37 cellular contexts compared by ENCODE assay signal in the genomic region with DNA sequence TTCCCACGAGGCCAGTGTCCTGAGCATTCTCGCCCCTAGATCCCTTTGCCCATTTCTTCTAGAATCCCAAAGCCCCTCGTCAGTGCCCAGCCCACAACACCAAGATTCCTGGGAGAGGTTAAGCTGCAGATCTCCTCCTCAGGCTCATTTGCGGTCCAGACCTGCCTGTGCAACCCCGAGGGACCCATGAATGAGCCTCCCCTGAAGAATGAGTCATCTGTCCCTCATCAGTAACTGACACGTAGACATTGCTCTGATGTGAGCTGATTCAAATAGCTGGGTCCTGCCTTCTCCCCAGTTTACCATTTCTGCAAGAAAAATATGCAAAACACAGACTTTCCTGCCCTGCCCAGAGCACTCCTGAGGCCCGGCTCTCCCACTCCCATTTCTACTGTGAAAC.
"Had no signal": no experiment of that assay in that cellular context is flagged by ENCODE, and none has a peak within 500 bp of the region (broad histone marks: within the 10 kb centered on the region; RNA-seq: fewer than 3 reads in every experiment).

No MANE protein-coding gene starts in this region.

- H3K4me1 Mint-ChIP-seq: activated B cell treated with CpG ODN at 0.5 μM for 24 hours; activated CD4-positive, alpha-beta T cell treated with anti-CD3 and anti-CD28 coated beads, Interleukin-2, amount 10 ng/mL, durations not matched to agents 24 days and 14 days; activated naive CD4-positive, alpha-beta T cell treated with anti-CD3 and anti-CD28 coated beads, Interleukin-2, amount 10 ng/mL, durations not matched to agents 7 days and 5 days; activated naive CD4-positive, alpha-beta T cell treated with anti-CD3 and anti-CD28 coated beads, Interleukin-2, amount 50 U/mL, for 24 hours; activated naive CD8-positive, alpha-beta T cell treated with anti-CD3 and anti-CD28 coated beads, Interleukin-2, amount 10 ng/mL, durations not matched to agents 7 days and 5 days; activated naive CD8-positive, alpha-beta T cell treated with anti-CD3 and anti-CD28 coated beads, Interleukin-2, amount 50 U/mL, for 24 hours; activated T-helper 17 cell treated with anti-CD3 and anti-CD28 coated beads, Interleukin-2, amount 50 U/mL, for 72 hours; brain; central memory CD8-positive, alpha-beta T cell had no signal

- H3K36me3 Mint-ChIP-seq: activated CD4-positive, alpha-beta memory T cell treated with anti-CD3 and anti-CD28 coated beads for 36 hours; activated naive CD4-positive, alpha-beta T cell treated with anti-CD3 and anti-CD28 coated beads, Interleukin-2, amount 10 ng/mL, durations not matched to agents 7 days and 5 days; activated naive CD4-positive, alpha-beta T cell treated with anti-CD3 and anti-CD28 coated beads, Interleukin-2, amount 50 U/mL, for 24 hours; activated naive CD8-positive, alpha-beta T cell; activated naive CD8-positive, alpha-beta T cell treated with anti-CD3 and anti-CD28 coated beads, Interleukin-2, amount 10 ng/mL, durations not matched to agents 7 days and 5 days; brain had no signal

- ATAC-seq: activated CD8-positive, alpha-beta T cell treated with anti-CD3 and anti-CD28 coated beads for 36 hours; activated naive CD8-positive, alpha-beta T cell treated with anti-CD3 and anti-CD28 coated beads, Interleukin-2, amount 50 U/mL, for 24 hours; activated T-cell treated with anti-CD3 and anti-CD28 coated beads, Interleukin-2, amount 50 U/mL, for 4 hours; activated T-cell treated with anti-CD3 and anti-CD28 coated beads, Interleukin-2, amount 50 U/mL, for 72 hours; activated T-helper 17 cell treated with anti-CD3 and anti-CD28 coated beads, Interleukin-2, amount 50 U/mL, for 72 hours had no signal

- H3K4me1 ChIP-seq: ascending aorta had no signal

- FAIRE-seq: bronchial epithelial cell, TTC549 had no signal

- H3K27ac ChIP-seq: ascending aorta, cardiac muscle cell, VCaP had no signal

- H3K4me3 ChIP-seq: ascending aorta, cardiac muscle cell had no signal

- H3K27me3 Mint-ChIP-seq: activated B cell treated with CpG ODN at 0.5 μM for 24 hours; activated CD4-positive, alpha-beta memory T cell treated with anti-CD3 and anti-CD28 coated beads for 36 hours; activated CD4-positive, alpha-beta T cell treated with anti-CD3 and anti-CD28 coated beads, Interleukin-2, amount 10 ng/mL, durations not matched to agents 24 days and 14 days; activated CD8-positive, alpha-beta T cell treated with anti-CD3 and anti-CD28 coated beads for 36 hours; activated naive CD4-positive, alpha-beta T cell treated with anti-CD3 and anti-CD28 coated beads, Interleukin-2, amount 10 ng/mL, durations not matched to agents 7 days and 5 days; activated naive CD8-positive, alpha-beta T cell treated with anti-CD3 and anti-CD28 coated beads, Interleukin-2, amount 10 ng/mL, durations not matched to agents 7 days and 5 days; activated naive CD8-positive, alpha-beta T cell treated with anti-CD3 and anti-CD28 coated beads, Interleukin-2, amount 50 U/mL, for 24 hours; brain; central memory CD8-positive, alpha-beta T cell had no signal

- H3K27me3 ChIP-seq: ascending aorta, cardiac muscle cell had no signal

- H3K27ac Mint-ChIP-seq: activated B cell treated with CpG ODN at 0.5 μM for 24 hours; activated CD4-positive, alpha-beta memory T cell treated with anti-CD3 and anti-CD28 coated beads for 36 hours; activated CD4-positive, alpha-beta T cell treated with anti-CD3 and anti-CD28 coated beads, Interleukin-2, amount 10 ng/mL, durations not matched to agents 24 days and 14 days; activated CD8-positive, alpha-beta T cell treated with anti-CD3 and anti-CD28 coated beads for 36 hours; activated naive CD4-positive, alpha-beta T cell treated with anti-CD3 and anti-CD28 coated beads, Interleukin-2, amount 10 ng/mL, durations not matched to agents 7 days and 5 days; activated naive CD4-positive, alpha-beta T cell treated with anti-CD3 and anti-CD28 coated beads, Interleukin-2, amount 50 U/mL, for 24 hours; activated naive CD8-positive, alpha-beta T cell; activated naive CD8-positive, alpha-beta T cell treated with anti-CD3 and anti-CD28 coated beads, Interleukin-2, amount 10 ng/mL, durations not matched to agents 7 days and 5 days; activated naive CD8-positive, alpha-beta T cell treated with anti-CD3 and anti-CD28 coated beads, Interleukin-2, amount 50 U/mL, for 24 hours; activated T-cell treated with anti-CD3 and anti-CD28 coated beads, Interleukin-2, amount 50 U/mL, for 72 hours; activated T-helper 1 cell treated with anti-CD3 and anti-CD28 coated beads, Interleukin-12 subunit alpha, Interleukin-12 subunit beta, Interleukin-2, Interleukin-4 antibody, amounts not matched to agents 30 ng/mL and 10 ng/mL and 1 ng/mL, durations not matched to agents 14 hours and 24 hours and 36 hours; activated T-helper 17 cell treated with anti-CD3 and anti-CD28 coated beads, Interleukin-2, amount 50 U/mL, for 72 hours; brain; T-helper 1 cell treated with Interleukin-12 subunit alpha and Interleukin-12 subunit beta and Interleukin-4 antibody, amounts not matched to agents 30 μg/mL and 1 μg/mL, for 36 hours; T-helper 2 cell treated with Interferon-gamma antibody and Interleukin-4, amounts not matched to agents 5 μg/mL and 100 μg/mL, for 36 hours had no signal

- H3K36me3 ChIP-seq: ascending aorta, cardiac muscle cell had no signal

- DNase-seq: activated B cell treated with CpG ODN at 0.5 μM for 24 hours; activated CD4-positive, alpha-beta memory T cell treated with anti-CD3 and anti-CD28 coated beads for 36 hours; activated CD4-positive, alpha-beta T cell treated with anti-CD3 and anti-CD28 coated beads for 4 hours; activated CD4-positive, alpha-beta T cell treated with anti-CD3 and anti-CD28 coated beads, Interleukin-2, amount 10 ng/mL, durations not matched to agents 24 days and 14 days; activated CD4-positive, alpha-beta T cell treated with anti-CD3 and anti-CD28 coated beads, Interleukin-2, amount 50 U/mL, for 1 hour; activated CD4-positive, alpha-beta T cell treated with anti-CD3 and anti-CD28 coated beads, Interleukin-2, amount 50 U/mL, for 4 hours; activated CD4-positive, CD25-positive, alpha-beta regulatory T cell treated with anti-CD3 and anti-CD28 coated beads, Interleukin-2, amount 50 U/mL, for 72 hours; activated CD8-positive, alpha-beta memory T cell treated with anti-CD3 and anti-CD28 coated beads, Interleukin-2, amount 50 U/mL, for 4 hours; activated CD8-positive, alpha-beta T cell treated with anti-CD3 and anti-CD28 coated beads for 36 hours; activated gamma-delta T cell; activated naive CD4-positive, alpha-beta T cell treated with anti-CD3 and anti-CD28 coated beads, Interleukin-2, amount 10 ng/mL, durations not matched to agents 7 days and 5 days; activated naive CD4-positive, alpha-beta T cell treated with Interleukin-2 at 50 U/mL for 16 hours; activated naive CD8-positive, alpha-beta T cell treated with anti-CD3 and anti-CD28 coated beads, Interleukin-2, amount 10 ng/mL, durations not matched to agents 7 days and 5 days; activated naive CD8-positive, alpha-beta T cell treated with anti-CD3 and anti-CD28 coated beads, Interleukin-2, amount 50 U/mL, for 24 hours; activated T-cell treated with anti-CD3 and anti-CD28 coated beads for 4 hours; activated T-cell treated with anti-CD3 and anti-CD28 coated beads, Interleukin-2, amount 50 U/mL, for 1 hour; activated T-cell treated with anti-CD3 and anti-CD28 coated beads, Interleukin-2, amount 50 U/mL, for 4 hours; activated T-cell treated with anti-CD3 and anti-CD28 coated beads, Interleukin-2, amount 50 U/mL, for 72 hours; amygdala; anterior cingulate cortex; caudate nucleus; cerebellar nuclear complex; T-helper 2 cell; T-helper 9 cell had no signal

- H3K9me3 ChIP-seq: ascending aorta had no signal

- H3K4me3 Mint-ChIP-seq: activated B cell treated with CpG ODN at 0.5 μM for 24 hours; activated CD4-positive, alpha-beta memory T cell treated with anti-CD3 and anti-CD28 coated beads for 36 hours; activated CD4-positive, alpha-beta T cell treated with anti-CD3 and anti-CD28 coated beads, Interleukin-2, amount 10 ng/mL, durations not matched to agents 24 days and 14 days; activated CD8-positive, alpha-beta T cell treated with anti-CD3 and anti-CD28 coated beads for 36 hours; activated naive CD4-positive, alpha-beta T cell treated with anti-CD3 and anti-CD28 coated beads, Interleukin-2, amount 10 ng/mL, durations not matched to agents 7 days and 5 days; activated naive CD4-positive, alpha-beta T cell treated with anti-CD3 and anti-CD28 coated beads, Interleukin-2, amount 50 U/mL, for 24 hours; activated naive CD8-positive, alpha-beta T cell; activated naive CD8-positive, alpha-beta T cell treated with anti-CD3 and anti-CD28 coated beads, Interleukin-2, amount 10 ng/mL, durations not matched to agents 7 days and 5 days; activated naive CD8-positive, alpha-beta T cell treated with anti-CD3 and anti-CD28 coated beads, Interleukin-2, amount 50 U/mL, for 24 hours; activated T-cell treated with anti-CD3 and anti-CD28 coated beads, Interleukin-2, amount 50 U/mL, for 4 hours; activated T-cell treated with anti-CD3 and anti-CD28 coated beads, Interleukin-2, amount 50 U/mL, for 72 hours; activated T-helper 1 cell treated with anti-CD3 and anti-CD28 coated beads, Interleukin-12 subunit alpha, Interleukin-12 subunit beta, Interleukin-2, Interleukin-4 antibody, amounts not matched to agents 30 ng/mL and 10 ng/mL and 1 ng/mL, durations not matched to agents 14 hours and 24 hours and 36 hours; activated T-helper 17 cell treated with anti-CD3 and anti-CD28 coated beads, Interleukin-2, amount 50 U/mL, for 72 hours; brain; central memory CD8-positive, alpha-beta T cell; T-helper 1 cell treated with Interleukin-12 subunit alpha and Interleukin-12 subunit beta and Interleukin-4 antibody, amounts not matched to agents 30 μg/mL and 1 μg/mL, for 36 hours; T-helper 2 cell treated with Interferon-gamma antibody and Interleukin-4, amounts not matched to agents 5 μg/mL and 100 μg/mL, for 36 hours had no signal

- H3K9me3 Mint-ChIP-seq: activated CD4-positive, alpha-beta T cell treated with anti-CD3 and anti-CD28 coated beads, Interleukin-2, amount 10 ng/mL, durations not matched to agents 24 days and 14 days; activated CD8-positive, alpha-beta T cell treated with anti-CD3 and anti-CD28 coated beads for 36 hours; activated naive CD8-positive, alpha-beta T cell treated with anti-CD3 and anti-CD28 coated beads, Interleukin-2, amount 10 ng/mL, durations not matched to agents 7 days and 5 days had no signal
